Comparison of ENCODE assay signal across 8 cellular contexts in genomic region chr3:10319804-10320203, GRCh38. TPM values are rescaled to one million over a fixed set of nuclear protein-coding genes. Genes with fewer than 3 reads are reported as not detected.
A peak's percentile ranks its signal among the peaks of the same experiment; 100 is the strongest.
DNase-seq lines count a peak whose midpoint lies in the region; ATAC-seq and TF ChIP-seq lines count a peak whose summit lies in the region.

No MANE protein-coding gene starts in this region.

- peaks cover 4% of the 10 kb centered on the region for H3K36me3 Mint-ChIP-seq in progenitor cell of endocrine pancreas (ENCODE audit: insufficient read depth)

- H3K79me2 ChIP-seq in DOHH2 (ENCODE audit: control insufficient read depth, low read length) (peaks cover 35% of the 10 kb centered on the region), fibroblast of lung (ENCODE audit: control insufficient read depth, insufficient read depth, low read length) (peaks cover 39% of the 10 kb centered on the region)

- H4K20me1 ChIP-seq in DOHH2 (ENCODE audit: control insufficient read depth, insufficient read depth, low read depth, low read length) (0 out of 2 replicates have a peak, but pooled peaks cover 4% of the 10 kb centered on the region), fibroblast of lung (ENCODE audit: control insufficient read depth, extremely low read depth, insufficient read depth, low read length) (no peaks in the 10 kb centered on the region)

- H3K4me3 ChIP-seq in DOHH2 (ENCODE audit: low read length), result peak overlapping the region; percentile 93
- peak overlapping the region; percentile 88 for H3K4me3 ChIP-seq in SK-N-MC
- peak overlapping the region; percentile 100 for H3K4me3 ChIP-seq in fibroblast of lung (replicated peaks in 1 of 4; ENCODE audit: control extremely low read depth in 1 of 4, insufficient read depth in 1 of 4, low read depth in 3 of 4, low read length in 4 of 4)

- no peaks in the 10 kb centered on the region for H3K27me3 Mint-ChIP-seq in progenitor cell of endocrine pancreas

- no peaks in the 10 kb centered on the region for H3K9me3 ChIP-seq in DOHH2 (ENCODE audit: control insufficient read depth, insufficient read depth, low read length)
- no peaks in the 10 kb centered on the region for H3K9me3 ChIP-seq in SK-N-MC (ENCODE audit: low read depth, low read length)
- no peaks in the 10 kb centered on the region for H3K9me3 ChIP-seq in fibroblast of lung (ENCODE audit: control insufficient read depth, insufficient read depth, low read depth, low read length)

- DNase-seq in SK-N-MC (ENCODE audit: low read depth, low spot score) (no peak), fibroblast of lung (ENCODE audit: low read depth in 2 of 2) (peak; percentile 15 to 50), progenitor cell of endocrine pancreas (ENCODE audit: low spot score, unreplicated experiment) (no peak), DMS 273 treated with DMSO at 0.1 percent for 48 hours (lab: John Stamatoyannopoulos, UW) (no peak), OCI-M1 (lab: John Stamatoyannopoulos, UW) (no peak)

- peak overlapping the region; percentile 92 for H3K9ac ChIP-seq in SK-N-MC (ENCODE audit: insufficient read length)
- no peak overlapping the region for H3K9ac ChIP-seq in fibroblast of lung (ENCODE audit: insufficient read depth, low read length)

- no peaks in the 10 kb centered on the region for H3F3A ChIP-seq in DOHH2 (ENCODE audit: control insufficient read depth, insufficient read depth)

- H3K9me2 ChIP-seq in DOHH2 (replicated peaks; ENCODE audit: control insufficient read depth, low read length), result no peaks in the 10 kb centered on the region

- H3K4me1 Mint-ChIP-seq in progenitor cell of endocrine pancreas (ENCODE audit: low read depth), result peaks cover 11% of the 10 kb centered on the region

- peak overlapping the region; percentile 95 for H3K27ac Mint-ChIP-seq in progenitor cell of endocrine pancreas

- no peaks in the 10 kb centered on the region for H3K27me3 ChIP-seq in DOHH2 (ENCODE audit: control insufficient read depth, low read length)
- H3K27me3 ChIP-seq in fibroblast of lung (ENCODE audit: control insufficient read depth, insufficient read depth, low read length), result no peaks in the 10 kb centered on the region

- no peaks in the 10 kb centered on the region for H3K9me3 Mint-ChIP-seq in progenitor cell of endocrine pancreas (ENCODE audit: low read depth)

- no peak overlapping the region for H2AFZ ChIP-seq in fibroblast of lung (ENCODE audit: low read length)

- TF ChIP-seq CTCF in DOHH2 (IDR thresholded peaks at IDR 0.05; ENCODE audit: low read depth, low read length, poor library complexity, severe bottlenecking) (no peak), fibroblast of lung (conservative IDR thresholded peaks at IDR 0.05 in 1 of 2, IDR thresholded peaks at IDR 0.05 in 1 of 2; ENCODE audit: low read depth in 1 of 2, low read length in 2 of 2) (no peak), progenitor cell of endocrine pancreas (IDR thresholded peaks at IDR 0.05; ENCODE audit: unreplicated experiment) (no peak)

- H3K27ac ChIP-seq in DOHH2 (ENCODE audit: low read depth, low read length) (no peak overlapping the region), SK-N-MC (no peak overlapping the region), fibroblast of lung (ENCODE audit: insufficient read depth, low read length) (no peak overlapping the region)

- peaks cover 42% of the 10 kb centered on the region for H3K36me3 ChIP-seq in DOHH2 (ENCODE audit: control insufficient read depth, low read length)
- H3K36me3 ChIP-seq in SK-N-MC (ENCODE audit: insufficient read depth, low read length), result peaks cover 10% of the 10 kb centered on the region; the same call in 1 of the 2 replicates
- peaks cover 23% of the 10 kb centered on the region for H3K36me3 ChIP-seq in fibroblast of lung (ENCODE audit: control insufficient read depth, insufficient read depth, low read length)

- no peak for ATAC-seq in GM18873 (IDR thresholded peaks at IDR 0.05; ENCODE audit: low FRiP score, unreplicated experiment)
- no peak for ATAC-seq in GM19351 (IDR thresholded peaks at IDR 0.05; ENCODE audit: unreplicated experiment)

- peak overlapping the region; percentile 95 for H3K4me2 ChIP-seq in DOHH2 (ENCODE audit: low read length)
- peak overlapping the region; percentile 67 for H3K4me2 ChIP-seq in fibroblast of lung (ENCODE audit: extremely low read depth, insufficient read depth, low read length)

- H3K4me1 ChIP-seq in DOHH2 (ENCODE audit: control insufficient read depth, low read length) (peaks cover 10% of the 10 kb centered on the region), fibroblast of lung (ENCODE audit: control insufficient read depth, extremely low read depth, insufficient read depth, low read length) (peaks cover 5% of the 10 kb centered on the region)

- peak overlapping the region; percentile 91 for H3K4me3 Mint-ChIP-seq in progenitor cell of endocrine pancreas (ENCODE audit: low read depth)

RNA-seq across cellular contexts. Expression of gene SEC13, which starts 1.1 kb away (rescaled TPM):
- total RNA-seq in fibroblast of lung (189 and 243 TPM in 2 replicates), progenitor cell of endocrine pancreas (101 and 105 TPM in 2 replicates)
- polyA plus RNA-seq in fibroblast of lung, result 238 and 264 TPM in 2 replicates
- 272 and 309 TPM in 2 replicates for polyA plus RNA-seq in fibroblast of lung (2012)
- polyA minus RNA-seq in fibroblast of lung (ENCODE audit: low replicate concordance), result 528 and 561 TPM in 2 replicates

RNA-seq across cellular contexts. Expression of gene GHRL, which starts 27.1 kb away (rescaled TPM):
- total RNA-seq in fibroblast of lung (not detected in 2 replicates), progenitor cell of endocrine pancreas (31.8 and 45.8 TPM in 2 replicates)
- 0.10 TPM in 1 of 2 replicates, not detected in the other for polyA plus RNA-seq in fibroblast of lung
- not detected in 2 replicates for polyA plus RNA-seq in fibroblast of lung (2012)
- not detected in 2 replicates for polyA minus RNA-seq in fibroblast of lung (ENCODE audit: low replicate concordance)

Comparison
In these comparisons a context has a peak if more than half of its experiments do, and no peak if none do; other contexts are left out.
1. DNase-seq: peak in fibroblast of lung (2 of 2); none in SK-N-MC (single experiment), progenitor cell of endocrine pancreas (single experiment), DMS 273 treated with DMSO at 0.1 percent for 48 hours (single experiment) and OCI-M1 (single experiment).
2. RNA of gene GHRL, which starts 27.1 kb away (total RNA-seq): 31.8 to 45.8 TPM in progenitor cell of endocrine pancreas; not detected in fibroblast of lung; every median in the first group is over 10 times any median in the second.
3. Peak in every context shown above with its lines, with median percentiles within 50 percentile points of each other: H3K4me3 ChIP-seq.